ENCODE assay signal across 10 cellular contexts in the genomic region with DNA sequence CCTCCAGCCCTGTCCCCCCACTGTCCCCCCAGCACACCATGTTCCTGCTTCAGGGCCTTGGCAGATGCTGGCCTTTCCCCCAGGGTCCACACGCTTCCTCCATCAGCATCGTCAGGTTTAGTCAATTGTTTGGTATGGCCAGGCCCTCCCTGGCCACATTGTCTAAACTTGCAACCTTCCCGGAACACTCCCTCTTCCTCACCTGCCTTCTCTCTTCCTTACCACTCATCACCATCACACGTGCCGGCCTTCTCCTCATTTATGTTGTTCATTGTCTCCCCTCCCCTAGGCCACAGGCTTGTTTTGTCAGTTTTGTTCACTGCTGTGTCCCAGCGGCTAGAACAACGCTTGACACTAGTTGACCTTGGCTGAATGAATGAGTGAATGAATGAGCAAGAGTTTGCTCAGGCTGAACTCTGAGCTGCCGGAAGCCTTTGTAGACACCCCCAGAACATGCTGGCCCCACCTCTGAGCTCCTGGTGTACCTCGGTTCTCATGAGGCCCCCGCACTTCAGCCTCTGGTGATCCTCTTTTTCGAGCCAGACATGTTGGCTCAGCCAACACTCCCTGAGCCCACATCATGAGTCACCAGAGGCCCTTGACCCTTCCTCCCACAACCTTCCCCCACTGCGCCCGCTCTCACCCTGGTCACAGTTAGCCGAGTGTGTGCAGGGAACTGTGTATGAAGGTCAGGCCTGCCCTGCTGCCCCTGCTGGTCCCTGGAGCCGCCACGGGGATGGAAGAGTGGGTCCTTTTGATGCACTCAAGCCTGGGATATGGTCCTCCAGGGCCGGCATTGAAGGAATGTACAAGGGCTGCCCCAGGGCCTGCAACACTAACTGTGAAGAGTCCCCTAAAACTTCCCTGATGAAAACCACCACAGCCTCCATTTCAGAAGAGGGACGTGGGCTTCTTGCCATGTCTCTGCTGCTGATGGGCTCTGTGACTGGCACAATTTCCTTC. TPM values are rescaled to one million over a fixed set of nuclear protein-coding genes. Genes with fewer than 3 reads are reported as not detected.
A peak's percentile ranks its signal among the peaks of the same experiment; 100 is the strongest.
DNase-seq lines count a peak whose midpoint lies in the region; ATAC-seq and TF ChIP-seq lines count a peak whose summit lies in the region.
"Had no signal": no experiment of that assay in that cellular context is flagged by ENCODE, and none has a peak within 500 bp of the region (broad histone marks: within the 10 kb centered on the region; RNA-seq: fewer than 3 reads in every experiment).

No MANE protein-coding gene starts in this region.

- H3K9ac ChIP-seq in parathyroid adenoma = no peak overlapping the region

- no peaks in the 10 kb centered on the region for H3K27me3 ChIP-seq in parathyroid adenoma (ENCODE audit: control insufficient read depth, insufficient read depth, low read length)

- ATAC-seq in HG02938 (IDR thresholded peaks at IDR 0.05; ENCODE audit: unreplicated experiment) (no peak), HG03469 (IDR thresholded peaks at IDR 0.05; ENCODE audit: unreplicated experiment) (no peak)

- H3K79me2 ChIP-seq in parathyroid adenoma = no peaks in the 10 kb centered on the region

- no peaks in the 10 kb centered on the region for H3K36me3 ChIP-seq in parathyroid adenoma (ENCODE audit: control insufficient read depth, insufficient read depth, low read length)
- H3K36me3 ChIP-seq: thoracic aorta had no signal

- in situ Hi-C loops in KBM-7 (cut with MboI; ENCODE audit: low pct_unique_long_range_greater_than_20kb, low sequenced_read_pairs) = no loop called here

- H3K4me3 ChIP-seq in fibroblast of villous mesenchyme (ENCODE audit: low read depth, low read length) (no peak overlapping the region), parathyroid adenoma (ENCODE audit: low read depth, low read length) (no peak overlapping the region)
- H3K4me3 ChIP-seq: thoracic aorta had no signal

- no peaks in the 10 kb centered on the region for H3K9me3 ChIP-seq in parathyroid adenoma (ENCODE audit: control insufficient read depth, low read length)
- H3K9me3 ChIP-seq: thoracic aorta had no signal

- H3K4me2 ChIP-seq in parathyroid adenoma (ENCODE audit: low read length) = no peak overlapping the region

- H3K27ac ChIP-seq in parathyroid adenoma = peak overlapping the region; percentile 40

- H2AFZ ChIP-seq in parathyroid adenoma = no peak overlapping the region

- DNase-seq in DMS53 (lab: John Stamatoyannopoulos, UW) (peak; percentile 95), SW480 (ENCODE audit: low spot score) (peak; percentile 95), fibroblast of villous mesenchyme (ENCODE audit: low read depth) (peak; percentile 97), AG08395 (ENCODE audit: low spot score) (no peak), KBM-7 (no peak)
- DNase-seq: activated CD4-positive, alpha-beta T cell treated with anti-CD3 and anti-CD28 coated beads, Interleukin-2, amount 10 ng/mL, durations not matched to agents 7 days and 5 days had no signal

- H3K4me1 ChIP-seq in parathyroid adenoma = no peaks in the 10 kb centered on the region

- TF ChIP-seq CTCF in fibroblast of villous mesenchyme (IDR thresholded peaks at IDR 0.05; ENCODE audit: insufficient read depth, low read depth, low read length) (no peak), parathyroid adenoma (IDR thresholded peaks at IDR 0.05) (no peak)

RNA-seq across cellular contexts. Expression of a gene that starts 57.5 kb away (rescaled TPM):
- 25.9 and 30.3 TPM in 2 replicates for total RNA-seq in fibroblast of villous mesenchyme

Comparison
In these comparisons a context has a peak if more than half of its experiments do, and no peak if none do; other contexts are left out.
1. DNase-seq: peak in DMS53 (single experiment), SW480 (single experiment) and fibroblast of villous mesenchyme (single experiment); none in AG08395 (single experiment) and KBM-7 (single experiment).